Comparison of ENCODE assay signal across 12 cellular contexts in genomic region chr3:146125946-146126345, GRCh38. TPM values are rescaled to one million over a fixed set of nuclear protein-coding genes. Genes with fewer than 3 reads are reported as not detected.
DNase-seq lines count a peak whose midpoint lies in the region; ATAC-seq, FAIRE-seq and TF ChIP-seq lines count a peak whose summit lies in the region.
"Had no signal": no experiment of that assay in that cellular context is flagged by ENCODE, and none has a peak within 500 bp of the region (broad histone marks: within the 10 kb centered on the region; RNA-seq: fewer than 3 reads in every experiment).

No MANE protein-coding gene starts in this region.

- H3K4me1 ChIP-seq in kidney (ENCODE audit: control insufficient read depth in 1 of 2, insufficient read depth in 1 of 2, low read depth in 1 of 2, low read length in 2 of 2): no peaks in the 10 kb centered on the region
- H3K4me1 ChIP-seq in upper lobe of right lung: peaks cover 12% of the 10 kb centered on the region
- H3K4me1 ChIP-seq: suprapubic skin had no signal

- H3K4me3 ChIP-seq in cardiac fibroblast (replicated peaks in 1 of 2; ENCODE audit: low read depth in 2 of 2, low read length in 2 of 2): no peak overlapping the region
- no peak overlapping the region for H3K4me3 ChIP-seq in kidney (ENCODE audit: low read length in 2 of 2)
- no peak overlapping the region for H3K4me3 ChIP-seq in upper lobe of right lung
- H3K4me3 ChIP-seq: suprapubic skin had no signal

- peak; percentile 94 for FAIRE-seq in kidney (lab: Jason Lieb, UNC)

- peak; percentile 74 for ATAC-seq in upper lobe of right lung

- intact Hi-C loops in kidney (cut with DNase I) (no loop called here), upper lobe of right lung (cut with DNase I) (no loop called here)

- peak; percentile 77 for DNase-seq in HT1080 (ENCODE audit: low read depth)
- DNase-seq in cardiac fibroblast (ENCODE audit: low read depth in 2 of 2): peak; percentile 95 to 98
- no peak for DNase-seq in kidney
- DNase-seq in upper lobe of right lung: no peak
- DNase-seq in NCI-H1417 treated with DMSO at 0.1 percent for 48 hours (lab: John Stamatoyannopoulos, UW): no peak
- no peak for DNase-seq in OCI-M2 (lab: John Stamatoyannopoulos, UW; ENCODE audit: unreplicated experiment)
- no peak for DNase-seq in stimulated activated CD4-positive, alpha-beta T cell treated with anti-CD3 and anti-CD28 coated beads, Interleukin-4, amount 100 ng/mL, for 1 hour
- no peak for DNase-seq in NCI-H2227 (lab: John Stamatoyannopoulos, UW; ENCODE audit: unreplicated experiment)
- DNase-seq: activated CD4-positive, alpha-beta memory T cell treated with anti-CD3 and anti-CD28 coated beads for 36 hours; NCI-H1436; SHP77 treated with DMSO at 0.1 percent for 48 hours had no signal

- H3K9ac ChIP-seq in kidney (ENCODE audit: low read length in 2 of 2): no peak overlapping the region

- H3K27ac ChIP-seq in kidney (ENCODE audit: low read depth in 2 of 2, low read length in 2 of 2): no peak overlapping the region
- H3K27ac ChIP-seq in upper lobe of right lung: no peak overlapping the region
- H3K27ac ChIP-seq: suprapubic skin had no signal

- H3K9me3 ChIP-seq in kidney (ENCODE audit: control insufficient read depth in 1 of 2, low read length in 2 of 2): no peaks in the 10 kb centered on the region
- no peaks in the 10 kb centered on the region for H3K9me3 ChIP-seq in upper lobe of right lung
- H3K9me3 ChIP-seq: suprapubic skin had no signal

- TF ChIP-seq CTCF in cardiac fibroblast (IDR thresholded peaks at IDR 0.05; ENCODE audit: low read depth, low read length): no peak
- no peak for TF ChIP-seq CTCF in kidney (IDR thresholded peaks at IDR 0.05; ENCODE audit: borderline replicate concordance, extremely low read depth, insufficient read depth)
- no peak for TF ChIP-seq CTCF in upper lobe of right lung (IDR thresholded peaks at IDR 0.05)

- no peaks in the 10 kb centered on the region for H3K36me3 ChIP-seq in kidney (ENCODE audit: control insufficient read depth in 1 of 2, insufficient read depth in 2 of 2, low read length in 2 of 2)
- H3K36me3 ChIP-seq in upper lobe of right lung: peaks cover 1% of the 10 kb centered on the region
- H3K36me3 ChIP-seq: suprapubic skin had no signal

- no peaks in the 10 kb centered on the region for H3K27me3 ChIP-seq in upper lobe of right lung
- H3K27me3 ChIP-seq: suprapubic skin had no signal

RNA-seq across cellular contexts. Expression of gene PLOD2, which starts 35.0 kb away (rescaled TPM):
- total RNA-seq in HT1080 (2014; rRNA removed; shearing (Covaris generic)): 65.1 and 74.7 TPM in 2 replicates
- polyA plus RNA-seq in HT1080 (2015; cell fraction: cytosol; rRNA removed): 200 and 267 TPM in 2 replicates
- 515 and 548 TPM in 2 replicates for polyA plus RNA-seq in HT1080 (2015; cell fraction: nucleus; rRNA removed)
- 66.0 TPM for total RNA-seq in kidney
- 21.3 TPM for polyA plus RNA-seq in kidney (ENCODE audit: insufficient read depth, low read depth, low replicate concordance)
- total RNA-seq in upper lobe of right lung: 23.7 TPM

Comparison
In these comparisons a context has a peak if more than half of its experiments do, and no peak if none do; other contexts are left out.
1. DNase-seq: peak in HT1080 (single experiment) and cardiac fibroblast (2 of 2); none in kidney (single experiment), upper lobe of right lung (single experiment), NCI-H1417 treated with DMSO at 0.1 percent for 48 hours (single experiment), OCI-M2 (single experiment), stimulated activated CD4-positive, alpha-beta T cell treated with anti-CD3 and anti-CD28 coated beads, Interleukin-4, amount 100 ng/mL, for 1 hour (single experiment) and NCI-H2227 (single experiment).